ENCODE assay signal across 8 cellular contexts in the genomic region with DNA sequence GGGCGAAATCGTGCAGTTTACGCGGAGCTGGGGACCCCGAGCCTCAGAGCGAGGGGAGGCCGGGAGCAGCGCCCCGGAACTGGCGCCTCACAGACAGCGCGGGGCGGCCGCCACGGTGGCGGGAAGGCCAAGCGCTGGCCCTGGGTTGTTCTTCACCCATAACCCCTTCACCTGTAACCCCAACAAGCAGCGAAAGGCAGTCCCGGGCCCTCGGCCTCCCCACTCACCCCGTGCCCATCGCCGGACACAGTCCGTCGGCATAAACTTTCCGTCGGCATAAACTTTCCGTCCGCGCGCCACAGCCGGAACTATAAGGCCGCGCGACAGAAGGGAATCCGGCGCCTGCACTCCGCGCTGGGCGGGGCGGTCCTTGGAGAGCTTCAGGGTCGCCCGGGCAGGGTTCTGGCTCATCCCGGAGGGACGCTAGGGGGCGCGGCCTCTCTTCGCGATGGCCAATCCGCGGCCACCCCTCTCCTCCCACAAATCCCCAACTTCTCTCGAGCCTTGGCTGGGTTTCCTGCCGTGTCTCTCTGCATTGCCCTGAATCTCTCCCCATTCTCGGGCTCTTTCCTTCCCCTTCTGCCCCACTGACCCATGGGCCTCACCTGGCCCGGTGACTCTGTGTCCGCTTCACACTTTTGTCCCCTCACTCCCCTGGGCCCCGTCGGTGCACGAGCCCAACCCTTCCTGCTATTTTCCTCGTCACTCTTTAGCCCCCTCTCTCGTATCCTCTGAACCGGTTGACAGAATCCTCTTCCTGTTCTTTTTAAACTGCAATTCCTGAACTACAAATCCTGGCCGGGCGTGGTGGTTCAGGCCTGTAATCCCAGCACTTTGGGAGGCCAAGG. TPM values are rescaled to one million over a fixed set of nuclear protein-coding genes. Genes with fewer than 3 reads are reported as not detected.
DNase-seq lines count a peak whose midpoint lies in the region; ATAC-seq and TF ChIP-seq lines count a peak whose summit lies in the region.

A gene (minus strand): TSS at position 261 of the 848 bp plus-strand sequence. CDS start 3,751 bp downstream, outside the sequence.

- peak within 1 kb of the TSS; percentile 94 for H2AFZ ChIP-seq in Loucy (ENCODE audit: low read length)

- H3K9me3 ChIP-seq in Loucy (ENCODE audit: insufficient read depth, low read depth, low read length): no peaks in the 10 kb centered on the region

- H3K27me3 Mint-ChIP-seq in natural killer cell treated with Interleukin-12 subunit alpha and Interleukin-12 subunit beta and Interleukin-15 and Interleukin-18, amount 100 ng/mL, for 72 hours: no peaks in the 10 kb centered on the region

- peak; percentile 96 for TF ChIP-seq POLR2A in Raji (IDR thresholded peaks at IDR 0.05; ENCODE audit: insufficient read depth, low read depth, low read length)

- H3F3A ChIP-seq in Loucy (ENCODE audit: low read depth): no peaks in the 10 kb centered on the region

- H3K4me1 Mint-ChIP-seq in natural killer cell treated with Interleukin-12 subunit alpha and Interleukin-12 subunit beta and Interleukin-15 and Interleukin-18, amount 100 ng/mL, for 72 hours (ENCODE audit: low read depth in 2 of 2): peaks cover 27% of the 10 kb centered on the region in 2 donors

- peak within 1 kb of the TSS; percentile 95 for H3K4me3 Mint-ChIP-seq in natural killer cell treated with Interleukin-12 subunit alpha and Interleukin-12 subunit beta and Interleukin-15 and Interleukin-18, amount 100 ng/mL, for 72 hours

- H3K4me3 ChIP-seq in H7 (ENCODE audit: insufficient read depth, low read depth, low read length) (peak within 1 kb of the TSS; percentile 83), Loucy (ENCODE audit: low read length, poor library complexity, severe bottlenecking) (peak within 1 kb of the TSS; percentile 98)

- peak; percentile 56 for TF ChIP-seq CTCF in Loucy (conservative IDR thresholded peaks at IDR 0.05; ENCODE audit: low read length)

- H4K20me1 ChIP-seq in Loucy (ENCODE audit: insufficient read depth, low read length, poor library complexity, severe bottlenecking): no peaks in the 10 kb centered on the region

- peak; percentile 99 to 100 for ATAC-seq in natural killer cell treated with Interleukin-12 subunit alpha and Interleukin-12 subunit beta and Interleukin-15 and Interleukin-18, amount 100 ng/mL, for 72 hours
- peak; percentile 100 for ATAC-seq in stimulated activated naive CD8-positive, alpha-beta T cell treated with anti-CD3 and anti-CD28 coated beads, Interleukin-15, Interleukin-2, amounts not matched to agents 100 U/mL and 50 U/mL, for 24 hours

- H3K4me1 ChIP-seq in Loucy (ENCODE audit: insufficient read depth, low read length, poor library complexity, severe bottlenecking): peaks cover 54% of the 10 kb centered on the region

- H3K79me2 ChIP-seq in Loucy (ENCODE audit: insufficient read depth, low read length): peaks cover 59% of the 10 kb centered on the region

- no peaks in the 10 kb centered on the region for H3K36me3 ChIP-seq in H7 (replicated peaks; ENCODE audit: control insufficient read depth, insufficient read depth, low read length)
- no peaks in the 10 kb centered on the region for H3K36me3 ChIP-seq in Loucy (ENCODE audit: insufficient read depth, low read length)

- no peaks in the 10 kb centered on the region for H3K36me3 Mint-ChIP-seq in natural killer cell treated with Interleukin-12 subunit alpha and Interleukin-12 subunit beta and Interleukin-15 and Interleukin-18, amount 100 ng/mL, for 72 hours

- peak within 1 kb of the TSS; percentile 97 for H3K9ac ChIP-seq in Loucy (ENCODE audit: low read depth, low read length, poor library complexity, severe bottlenecking)

- peak; percentile 97 for DNase-seq in G401 (ENCODE audit: low spot score)
- peak; percentile 97 for DNase-seq in H7
- peak; percentile 92 for DNase-seq in activated T-helper 9 cell treated with anti-CD3 and anti-CD28 coated beads, Interleukin-2, amount 50 U/mL, for 16 hours (ENCODE audit: low read depth)
- DNase-seq in fibroblast of peridontal ligament (ENCODE audit: extremely low read depth): peak; percentile 94
- DNase-seq in natural killer cell treated with Interleukin-12 subunit alpha and Interleukin-12 subunit beta and Interleukin-15 and Interleukin-18, amount 100 ng/mL, for 72 hours (ENCODE audit: low spot score): peak; percentile 97
- peak; percentile 99 for DNase-seq in stimulated activated naive CD8-positive, alpha-beta T cell treated with anti-CD3 and anti-CD28 coated beads, Interleukin-15, Interleukin-2, amounts not matched to agents 100 U/mL and 50 U/mL, for 24 hours

- no peaks in the 10 kb centered on the region for H3K27me3 ChIP-seq in H7 (ENCODE audit: control insufficient read depth, insufficient read depth, low read length)
- H3K27me3 ChIP-seq in Loucy (ENCODE audit: insufficient read depth, low read length, poor library complexity, severe bottlenecking): no peaks in the 10 kb centered on the region

- no peaks in the 10 kb centered on the region for H3K9me2 ChIP-seq in Loucy (replicated peaks; ENCODE audit: low read depth, low read length)

- in situ Hi-C loops in G401 (cut with HindIII; ENCODE audit: low sequenced_read_pairs): no loop called here

- peak within 1 kb of the TSS; percentile 91 to 99 for H3K27ac Mint-ChIP-seq in natural killer cell treated with Interleukin-12 subunit alpha and Interleukin-12 subunit beta and Interleukin-15 and Interleukin-18, amount 100 ng/mL, for 72 hours

- peak within 1 kb of the TSS; percentile 96 for H3K4me2 ChIP-seq in Loucy (ENCODE audit: low read depth, low read length, poor library complexity, severe bottlenecking)

- no peaks in the 10 kb centered on the region for H3K9me3 Mint-ChIP-seq in natural killer cell treated with Interleukin-12 subunit alpha and Interleukin-12 subunit beta and Interleukin-15 and Interleukin-18, amount 100 ng/mL, for 72 hours

RNA-seq across cellular contexts. Expression of the gene that starts here (rescaled TPM):
- 28.5 and 46.2 TPM in 2 replicates for total RNA-seq in G401 (2014; rRNA removed; shearing (Covaris generic))
- 35.8 and 35.9 TPM in 2 replicates for total RNA-seq in H7 (2014; rRNA removed; shearing (Covaris generic))
- 10 to 100 TPM; 51.1 to 51.3 TPM for total RNA-seq in natural killer cell treated with Interleukin-12 subunit alpha and Interleukin-12 subunit beta and Interleukin-15 and Interleukin-18, amount 100 ng/mL, for 72 hours

Comparison
In these comparisons a context has a peak if more than half of its experiments do, and no peak if none do; other contexts are left out.
1. Peak in every context shown above with its lines: DNase-seq, ATAC-seq and H3K4me3 ChIP-seq.